In the genomic region with DNA sequence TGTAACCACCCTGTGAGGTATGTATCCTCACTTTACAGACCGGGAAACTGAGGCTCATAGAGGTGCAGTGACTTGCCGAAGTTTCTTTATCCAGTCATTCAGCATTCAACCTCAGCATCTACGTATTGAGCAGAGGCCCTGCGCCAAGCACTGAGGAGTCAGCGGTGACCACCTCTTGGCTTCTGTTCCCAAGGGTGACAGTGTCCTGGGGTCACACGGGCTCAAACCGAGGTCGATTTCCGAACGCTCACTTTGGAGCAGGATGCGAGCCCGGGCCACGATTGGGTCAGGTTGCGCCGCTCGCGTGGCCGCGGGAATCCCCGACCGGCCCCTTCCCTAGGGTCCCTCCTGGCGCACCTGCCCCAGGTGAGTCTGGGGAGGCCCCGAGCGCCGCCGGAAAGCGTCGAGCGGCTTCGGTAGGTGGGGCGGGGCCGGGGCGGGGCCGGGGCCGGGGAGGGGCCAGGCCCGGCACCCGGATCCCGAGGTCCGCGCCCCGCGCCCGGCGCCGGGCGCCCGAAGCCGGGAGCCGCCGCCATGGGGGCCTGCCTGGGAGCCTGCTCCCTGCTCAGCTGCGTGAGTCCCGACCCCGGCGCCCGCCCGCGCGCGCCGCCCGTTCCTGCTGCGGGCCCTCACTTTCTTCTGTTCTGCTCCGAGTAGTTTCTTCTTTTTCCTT, we compare ENCODE assay signal across 1 cellular context.
TF ChIP-seq lines count a peak whose summit lies in the region.

A gene (plus strand): TSS at position 482 of the 673 bp plus-strand sequence. CDS start 53 bp downstream, at position 535.

TF ChIP-seq in K562, 482 proteins besides CTCF, POLR2A, EP300 and RAD21 (continued from another document and continues in another):
- TF ChIP-seq, protein P1, sequence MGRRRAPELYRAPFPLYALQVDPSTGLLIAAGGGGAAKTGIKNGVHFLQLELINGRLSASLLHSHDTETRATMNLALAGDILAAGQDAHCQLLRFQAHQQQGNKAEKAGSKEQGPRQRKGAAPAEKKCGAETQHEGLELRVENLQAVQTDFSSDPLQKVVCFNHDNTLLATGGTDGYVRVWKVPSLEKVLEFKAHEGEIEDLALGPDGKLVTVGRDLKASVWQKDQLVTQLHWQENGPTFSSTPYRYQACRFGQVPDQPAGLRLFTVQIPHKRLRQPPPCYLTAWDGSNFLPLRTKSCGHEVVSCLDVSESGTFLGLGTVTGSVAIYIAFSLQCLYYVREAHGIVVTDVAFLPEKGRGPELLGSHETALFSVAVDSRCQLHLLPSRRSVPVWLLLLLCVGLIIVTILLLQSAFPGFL (CRISPR knock-in tag; IDR thresholded peaks at IDR 0.05), result no peak
- TF ChIP-seq, protein P2, sequence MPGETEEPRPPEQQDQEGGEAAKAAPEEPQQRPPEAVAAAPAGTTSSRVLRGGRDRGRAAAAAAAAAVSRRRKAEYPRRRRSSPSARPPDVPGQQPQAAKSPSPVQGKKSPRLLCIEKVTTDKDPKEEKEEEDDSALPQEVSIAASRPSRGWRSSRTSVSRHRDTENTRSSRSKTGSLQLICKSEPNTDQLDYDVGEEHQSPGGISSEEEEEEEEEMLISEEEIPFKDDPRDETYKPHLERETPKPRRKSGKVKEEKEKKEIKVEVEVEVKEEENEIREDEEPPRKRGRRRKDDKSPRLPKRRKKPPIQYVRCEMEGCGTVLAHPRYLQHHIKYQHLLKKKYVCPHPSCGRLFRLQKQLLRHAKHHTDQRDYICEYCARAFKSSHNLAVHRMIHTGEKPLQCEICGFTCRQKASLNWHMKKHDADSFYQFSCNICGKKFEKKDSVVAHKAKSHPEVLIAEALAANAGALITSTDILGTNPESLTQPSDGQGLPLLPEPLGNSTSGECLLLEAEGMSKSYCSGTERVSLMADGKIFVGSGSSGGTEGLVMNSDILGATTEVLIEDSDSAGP (CRISPR knock-in tag; IDR thresholded peaks at IDR 0.05), result no peak
- TF ChIP-seq NFATC3 (IDR thresholded peaks at IDR 0.05) (no peak), ZNF263 (CRISPR knock-in tag; IDR thresholded peaks at IDR 0.05; ENCODE audit: borderline replicate concordance) (no peak), KDM4B (IDR thresholded peaks at IDR 0.05; ENCODE audit: borderline replicate concordance in 2 of 2, low read depth in 1 of 2) (no peak), PTBP1 (IDR thresholded peaks at IDR 0.05; ENCODE audit: low read depth, low read length) (no peak), PHF21A (IDR thresholded peaks at IDR 0.05; ENCODE audit: borderline replicate concordance, low read depth) (no peak), SOX6 (IDR thresholded peaks at IDR 0.05) (no peak), TEAD1 (CRISPR knock-in tag; IDR thresholded peaks at IDR 0.05) (no peak), ATF7 (IDR thresholded peaks at IDR 0.05) (no peak), CREB1 (IDR thresholded peaks at IDR 0.05) (no peak), CREB1 (CRISPR knock-in tag; IDR thresholded peaks at IDR 0.05) (0 out of 2 replicates have a peak, but pooled peaks have one; percentile 27), RBM22 (IDR thresholded peaks at IDR 0.05; ENCODE audit: low read depth, low read length, poor library complexity, severe bottlenecking) (no peak), ZNF253 (CRISPR knock-in tag; conservative IDR thresholded peaks at IDR 0.05) (no peak), TAF1 (IDR thresholded peaks at IDR 0.05; ENCODE audit: control insufficient read depth, extremely low read depth, insufficient read depth, low read length, severe bottlenecking) (no peak), FOXP1 (CRISPR knock-in tag; IDR thresholded peaks at IDR 0.05) (no peak), YY1 (IDR thresholded peaks at IDR 0.05; ENCODE audit: borderline replicate concordance in 1 of 3, control insufficient read depth in 1 of 3, extremely low read depth in 1 of 3, insufficient read depth in 3 of 3, insufficient read length in 1 of 3, insufficient replicate concordance in 2 of 3, low read depth in 1 of 3, low read length in 2 of 3) (peak in 2 of 3 experiments; percentile 12 to 70), FOXK2 (conservative IDR thresholded peaks at IDR 0.05 in 1 of 2, IDR thresholded peaks at IDR 0.05 in 1 of 2; ENCODE audit: low read depth in 2 of 2) (no peak), ZNF586 (CRISPR knock-in tag; conservative IDR thresholded peaks at IDR 0.05) (no peak), NFIC (IDR thresholded peaks at IDR 0.05) (no peak), SMC3 (conservative IDR thresholded peaks at IDR 0.05; ENCODE audit: insufficient read depth, low read depth, low read length) (no peak), PHF8 (IDR thresholded peaks at IDR 0.05; ENCODE audit: borderline replicate concordance, low read length) (peak; percentile 62; the same call in 1 of the 2 replicates), SRSF3 (IDR thresholded peaks at IDR 0.05; ENCODE audit: insufficient read depth, low read length) (no peak), NCOA1 (IDR thresholded peaks at IDR 0.05; ENCODE audit: low read depth) (no peak), STAT5A (IDR thresholded peaks at IDR 0.05; ENCODE audit: borderline replicate concordance, low read length) (no peak), RBM34 (IDR thresholded peaks at IDR 0.05; ENCODE audit: borderline replicate concordance, insufficient read depth, low read length) (no peak), NR2C2 (CRISPR knock-in tag; IDR thresholded peaks at IDR 0.05) (0 out of 2 replicates have a peak, but pooled peaks have one; percentile 56), NR2C2 (tag; IDR thresholded peaks at IDR 0.05) (no peak), MCM2 (IDR thresholded peaks at IDR 0.05; ENCODE audit: low read depth) (no peak), STAG1 (CRISPR knock-in tag; IDR thresholded peaks at IDR 0.05; ENCODE audit: borderline replicate concordance) (peak; percentile 32; the same call in 1 of the 2 replicates), EP400 (IDR thresholded peaks at IDR 0.05) (no peak), ZNF124 (CRISPR knock-in tag; IDR thresholded peaks at IDR 0.05) (no peak), ZFP30 (CRISPR knock-in tag; IDR thresholded peaks at IDR 0.05; ENCODE audit: borderline replicate concordance) (no peak), KAT7 (CRISPR knock-in tag; IDR thresholded peaks at IDR 0.05; ENCODE audit: borderline replicate concordance) (peak; percentile 44; the same call in 1 of the 2 replicates), ZNF134 (CRISPR knock-in tag; conservative IDR thresholded peaks at IDR 0.05) (no peak), SIN3B (IDR thresholded peaks at IDR 0.05; ENCODE audit: low read depth) (0 out of 2 replicates have a peak, but pooled peaks have one; percentile 37), ZNF445 (CRISPR knock-in tag; IDR thresholded peaks at IDR 0.05; ENCODE audit: low read depth) (no peak), RFX7 (CRISPR knock-in tag; IDR thresholded peaks at IDR 0.05) (no peak), ATF1 (CRISPR knock-in tag; IDR thresholded peaks at IDR 0.05) (no peak), ATF1 (tag; IDR thresholded peaks at IDR 0.05) (no peak), SMARCE1 (IDR thresholded peaks at IDR 0.05) (no peak), PCBP2 (IDR thresholded peaks at IDR 0.05; ENCODE audit: low read depth, low read length, poor library complexity, severe bottlenecking) (no peak), NRF1 (conservative IDR thresholded peaks at IDR 0.05 in 1 of 2, IDR thresholded peaks at IDR 0.05 in 1 of 2) (no peak), POU5F1 (IDR thresholded peaks at IDR 0.05; ENCODE audit: borderline replicate concordance, low read depth, low read length, partially characterized antibody) (no peak), MECOM (CRISPR knock-in tag; IDR thresholded peaks at IDR 0.05) (no peak), HNRNPUL1 (IDR thresholded peaks at IDR 0.05; ENCODE audit: low read length) (no peak), ZNF174 (CRISPR knock-in tag; IDR thresholded peaks at IDR 0.05) (no peak), SIX5 (IDR thresholded peaks at IDR 0.05; ENCODE audit: borderline replicate concordance in 1 of 2, insufficient read depth in 1 of 2, low read depth in 1 of 2, low read length in 2 of 2) (no peak), CC2D1A (IDR thresholded peaks at IDR 0.05) (no peak), NFRKB (IDR thresholded peaks at IDR 0.05; ENCODE audit: low read depth) (no peak), HMG20A (CRISPR knock-in tag; conservative IDR thresholded peaks at IDR 0.05) (no peak), MIER1 (IDR thresholded peaks at IDR 0.05; ENCODE audit: low read depth) (no peak)
- TF ChIP-seq, protein P3, sequence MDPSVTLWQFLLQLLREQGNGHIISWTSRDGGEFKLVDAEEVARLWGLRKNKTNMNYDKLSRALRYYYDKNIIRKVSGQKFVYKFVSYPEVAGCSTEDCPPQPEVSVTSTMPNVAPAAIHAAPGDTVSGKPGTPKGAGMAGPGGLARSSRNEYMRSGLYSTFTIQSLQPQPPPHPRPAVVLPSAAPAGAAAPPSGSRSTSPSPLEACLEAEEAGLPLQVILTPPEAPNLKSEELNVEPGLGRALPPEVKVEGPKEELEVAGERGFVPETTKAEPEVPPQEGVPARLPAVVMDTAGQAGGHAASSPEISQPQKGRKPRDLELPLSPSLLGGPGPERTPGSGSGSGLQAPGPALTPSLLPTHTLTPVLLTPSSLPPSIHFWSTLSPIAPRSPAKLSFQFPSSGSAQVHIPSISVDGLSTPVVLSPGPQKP (CRISPR knock-in tag; IDR thresholded peaks at IDR 0.05), result no peak
- TF ChIP-seq, protein P4, sequence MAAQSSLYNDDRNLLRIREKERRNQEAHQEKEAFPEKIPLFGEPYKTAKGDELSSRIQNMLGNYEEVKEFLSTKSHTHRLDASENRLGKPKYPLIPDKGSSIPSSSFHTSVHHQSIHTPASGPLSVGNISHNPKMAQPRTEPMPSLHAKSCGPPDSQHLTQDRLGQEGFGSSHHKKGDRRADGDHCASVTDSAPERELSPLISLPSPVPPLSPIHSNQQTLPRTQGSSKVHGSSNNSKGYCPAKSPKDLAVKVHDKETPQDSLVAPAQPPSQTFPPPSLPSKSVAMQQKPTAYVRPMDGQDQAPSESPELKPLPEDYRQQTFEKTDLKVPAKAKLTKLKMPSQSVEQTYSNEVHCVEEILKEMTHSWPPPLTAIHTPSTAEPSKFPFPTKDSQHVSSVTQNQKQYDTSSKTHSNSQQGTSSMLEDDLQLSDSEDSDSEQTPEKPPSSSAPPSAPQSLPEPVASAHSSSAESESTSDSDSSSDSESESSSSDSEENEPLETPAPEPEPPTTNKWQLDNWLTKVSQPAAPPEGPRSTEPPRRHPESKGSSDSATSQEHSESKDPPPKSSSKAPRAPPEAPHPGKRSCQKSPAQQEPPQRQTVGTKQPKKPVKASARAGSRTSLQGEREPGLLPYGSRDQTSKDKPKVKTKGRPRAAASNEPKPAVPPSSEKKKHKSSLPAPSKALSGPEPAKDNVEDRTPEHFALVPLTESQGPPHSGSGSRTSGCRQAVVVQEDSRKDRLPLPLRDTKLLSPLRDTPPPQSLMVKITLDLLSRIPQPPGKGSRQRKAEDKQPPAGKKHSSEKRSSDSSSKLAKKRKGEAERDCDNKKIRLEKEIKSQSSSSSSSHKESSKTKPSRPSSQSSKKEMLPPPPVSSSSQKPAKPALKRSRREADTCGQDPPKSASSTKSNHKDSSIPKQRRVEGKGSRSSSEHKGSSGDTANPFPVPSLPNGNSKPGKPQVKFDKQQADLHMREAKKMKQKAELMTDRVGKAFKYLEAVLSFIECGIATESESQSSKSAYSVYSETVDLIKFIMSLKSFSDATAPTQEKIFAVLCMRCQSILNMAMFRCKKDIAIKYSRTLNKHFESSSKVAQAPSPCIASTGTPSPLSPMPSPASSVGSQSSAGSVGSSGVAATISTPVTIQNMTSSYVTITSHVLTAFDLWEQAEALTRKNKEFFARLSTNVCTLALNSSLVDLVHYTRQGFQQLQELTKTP (IDR thresholded peaks at IDR 0.05; ENCODE audit: low read depth in 1 of 2, partially characterized antibody in 2 of 2), result no peak
- TF ChIP-seq, protein P5, sequence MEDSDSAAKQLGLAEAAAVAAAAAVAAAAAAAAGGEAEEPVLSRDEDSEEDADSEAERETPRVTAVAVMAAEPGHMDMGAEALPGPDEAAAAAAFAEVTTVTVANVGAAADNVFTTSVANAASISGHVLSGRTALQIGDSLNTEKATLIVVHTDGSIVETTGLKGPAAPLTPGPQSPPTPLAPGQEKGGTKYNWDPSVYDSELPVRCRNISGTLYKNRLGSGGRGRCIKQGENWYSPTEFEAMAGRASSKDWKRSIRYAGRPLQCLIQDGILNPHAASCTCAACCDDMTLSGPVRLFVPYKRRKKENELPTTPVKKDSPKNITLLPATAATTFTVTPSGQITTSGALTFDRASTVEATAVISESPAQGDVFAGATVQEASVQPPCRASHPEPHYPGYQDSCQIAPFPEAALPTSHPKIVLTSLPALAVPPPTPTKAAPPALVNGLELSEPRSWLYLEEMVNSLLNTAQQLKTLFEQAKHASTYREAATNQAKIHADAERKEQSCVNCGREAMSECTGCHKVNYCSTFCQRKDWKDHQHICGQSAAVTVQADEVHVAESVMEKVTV (CRISPR knock-in tag; IDR thresholded peaks at IDR 0.05), result peak; percentile 73
- TF ChIP-seq, protein P6, sequence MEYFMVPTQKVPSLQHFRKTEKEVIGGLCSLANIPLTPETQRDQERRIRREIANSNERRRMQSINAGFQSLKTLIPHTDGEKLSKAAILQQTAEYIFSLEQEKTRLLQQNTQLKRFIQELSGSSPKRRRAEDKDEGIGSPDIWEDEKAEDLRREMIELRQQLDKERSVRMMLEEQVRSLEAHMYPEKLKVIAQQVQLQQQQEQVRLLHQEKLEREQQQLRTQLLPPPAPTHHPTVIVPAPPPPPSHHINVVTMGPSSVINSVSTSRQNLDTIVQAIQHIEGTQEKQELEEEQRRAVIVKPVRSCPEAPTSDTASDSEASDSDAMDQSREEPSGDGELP (CRISPR knock-in tag; IDR thresholded peaks at IDR 0.05; ENCODE audit: borderline replicate concordance), result no peak
- TF ChIP-seq, protein P7, sequence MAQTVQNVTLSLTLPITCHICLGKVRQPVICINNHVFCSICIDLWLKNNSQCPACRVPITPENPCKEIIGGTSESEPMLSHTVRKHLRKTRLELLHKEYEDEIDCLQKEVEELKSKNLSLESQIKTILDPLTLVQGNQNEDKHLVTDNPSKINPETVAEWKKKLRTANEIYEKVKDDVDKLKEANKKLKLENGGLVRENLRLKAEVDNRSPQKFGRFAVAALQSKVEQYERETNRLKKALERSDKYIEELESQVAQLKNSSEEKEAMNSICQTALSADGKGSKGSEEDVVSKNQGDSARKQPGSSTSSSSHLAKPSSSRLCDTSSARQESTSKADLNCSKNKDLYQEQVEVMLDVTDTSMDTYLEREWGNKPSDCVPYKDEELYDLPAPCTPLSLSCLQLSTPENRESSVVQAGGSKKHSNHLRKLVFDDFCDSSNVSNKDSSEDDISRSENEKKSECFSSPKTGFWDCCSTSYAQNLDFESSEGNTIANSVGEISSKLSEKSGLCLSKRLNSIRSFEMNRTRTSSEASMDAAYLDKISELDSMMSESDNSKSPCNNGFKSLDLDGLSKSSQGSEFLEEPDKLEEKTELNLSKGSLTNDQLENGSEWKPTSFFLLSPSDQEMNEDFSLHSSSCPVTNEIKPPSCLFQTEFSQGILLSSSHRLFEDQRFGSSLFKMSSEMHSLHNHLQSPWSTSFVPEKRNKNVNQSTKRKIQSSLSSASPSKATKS (CRISPR knock-in tag; IDR thresholded peaks at IDR 0.05), result no peak
- TF ChIP-seq, protein P8, sequence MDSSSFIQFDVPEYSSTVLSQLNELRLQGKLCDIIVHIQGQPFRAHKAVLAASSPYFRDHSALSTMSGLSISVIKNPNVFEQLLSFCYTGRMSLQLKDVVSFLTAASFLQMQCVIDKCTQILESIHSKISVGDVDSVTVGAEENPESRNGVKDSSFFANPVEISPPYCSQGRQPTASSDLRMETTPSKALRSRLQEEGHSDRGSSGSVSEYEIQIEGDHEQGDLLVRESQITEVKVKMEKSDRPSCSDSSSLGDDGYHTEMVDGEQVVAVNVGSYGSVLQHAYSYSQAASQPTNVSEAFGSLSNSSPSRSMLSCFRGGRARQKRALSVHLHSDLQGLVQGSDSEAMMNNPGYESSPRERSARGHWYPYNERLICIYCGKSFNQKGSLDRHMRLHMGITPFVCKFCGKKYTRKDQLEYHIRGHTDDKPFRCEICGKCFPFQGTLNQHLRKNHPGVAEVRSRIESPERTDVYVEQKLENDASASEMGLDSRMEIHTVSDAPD (CRISPR knock-in tag; IDR thresholded peaks at IDR 0.05), result no peak
